12 cellular contexts compared by ENCODE assay signal in the genomic region with DNA sequence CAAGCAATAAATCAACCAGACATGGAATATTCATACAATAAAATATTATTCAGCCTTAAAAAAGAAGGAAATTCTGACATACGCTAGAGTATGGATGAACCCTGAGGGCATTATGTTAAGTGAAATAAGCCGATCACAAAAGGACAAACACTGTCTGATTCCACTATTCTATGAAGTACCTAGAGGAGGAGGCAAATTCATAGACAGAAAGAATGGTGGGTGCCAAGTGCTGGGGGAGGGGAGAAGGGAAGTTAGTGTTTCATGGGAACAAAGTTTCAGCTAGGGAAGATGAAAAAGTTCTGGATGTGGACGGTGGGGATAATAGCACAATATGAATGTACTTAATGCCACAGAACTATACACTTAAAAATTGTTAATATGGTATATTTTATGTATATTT. TPM values are rescaled to one million over a fixed set of nuclear protein-coding genes. Genes with fewer than 3 reads are reported as not detected.
A peak's percentile ranks its signal among the peaks of the same experiment; 100 is the strongest.
DNase-seq lines count a peak whose midpoint lies in the region; ATAC-seq and TF ChIP-seq lines count a peak whose summit lies in the region.
"Had no signal": no experiment of that assay in that cellular context is flagged by ENCODE, and none has a peak within 500 bp of the region (broad histone marks: within the 10 kb centered on the region; RNA-seq: fewer than 3 reads in every experiment).

No MANE protein-coding gene starts in this region.

- 68% methylated on average over 3 of the region's 3 CpGs for WGBS in SK-N-SH (ENCODE audit: low lambda C conversion rate)
- 40% methylated on average over 3 of the region's 3 CpGs for WGBS in right lobe of liver (ENCODE audit: insufficient coverage, low coverage, low lambda C conversion rate, missing lambda C conversion rate)
- 81% methylated on average over 2 of the region's 3 CpGs for WGBS in suprapubic skin

- H3K36me3 ChIP-seq in SK-N-SH (replicated peaks in 1 of 2; ENCODE audit: control insufficient read depth in 1 of 2, insufficient read depth in 2 of 2, low read length in 1 of 2) (peaks cover 8 to 15% of the 10 kb centered on the region in 2 experiments), right lobe of liver (no peaks in the 10 kb centered on the region), suprapubic skin (no peaks in the 10 kb centered on the region), SJCRH30 (no peaks in the 10 kb centered on the region)

- H3K9me3 ChIP-seq in SK-N-SH (no peaks in the 10 kb centered on the region), right lobe of liver (no peaks in the 10 kb centered on the region), suprapubic skin (no peaks in the 10 kb centered on the region), SJCRH30 (replicated peaks) (no peaks in the 10 kb centered on the region)

- no peak for TF ChIP-seq RAD21 in SK-N-SH (IDR thresholded peaks at IDR 0.05; ENCODE audit: low read length)

- H3K9ac ChIP-seq in SK-N-SH = peak overlapping the region; percentile 63; the same call in 1 of the 2 replicates
- H3K9ac ChIP-seq: parathyroid adenoma had no signal

- H3K36me3 Mint-ChIP-seq in activated naive CD8-positive, alpha-beta T cell treated with anti-CD3 and anti-CD28 coated beads for 36 hours = peaks cover 33% of the 10 kb centered on the region

- peak overlapping the region; percentile 91 to 93 for H3K27ac ChIP-seq in SK-N-SH (ENCODE audit: low read depth in 2 of 2, low read length in 1 of 2)
- H3K27ac ChIP-seq in right lobe of liver = peak overlapping the region; percentile 80 to 93 (median 84)
- H3K27ac ChIP-seq in suprapubic skin = peak overlapping the region; percentile 55
- H3K27ac ChIP-seq in SJCRH30 = no peak overlapping the region
- H3K27ac ChIP-seq: parathyroid adenoma had no signal

- intact Hi-C loops in right lobe of liver (cut with DNase I) = loop anchor here in 1 of 2 donors (10.0 kb wide), 1 partner anchor 146 kb away; no protein-coding TSS in a partner anchor

- peaks cover 78% of the 10 kb centered on the region for H3K4me1 Mint-ChIP-seq in activated naive CD8-positive, alpha-beta T cell treated with anti-CD3 and anti-CD28 coated beads for 36 hours

- no peaks in the 10 kb centered on the region for H3K9me3 Mint-ChIP-seq in activated naive CD8-positive, alpha-beta T cell treated with anti-CD3 and anti-CD28 coated beads for 36 hours

- no peak for TF ChIP-seq POLR2A in right lobe of liver (IDR thresholded peaks at IDR 0.05)
- TF ChIP-seq POLR2A in suprapubic skin (IDR thresholded peaks at IDR 0.05) = no peak

- no peak overlapping the region; a peak in 1 of 4 replicates for H3K4me3 ChIP-seq in SK-N-SH (ENCODE audit: low read depth in 2 of 2, low read length in 1 of 2)
- H3K4me3 ChIP-seq in right lobe of liver = peak overlapping the region in 1 of 3 donors; percentile 4
- H3K4me3 ChIP-seq in suprapubic skin = no peak overlapping the region
- no peak overlapping the region for H3K4me3 ChIP-seq in SJCRH30

- peaks cover 100% of the 10 kb centered on the region for H3K79me2 ChIP-seq in SK-N-SH (ENCODE audit: insufficient read depth)

- H3K27me3 ChIP-seq in SK-N-SH (ENCODE audit: insufficient read depth) (no peaks in the 10 kb centered on the region), right lobe of liver (no peaks in the 10 kb centered on the region), suprapubic skin (no peaks in the 10 kb centered on the region), SJCRH30 (no peaks in the 10 kb centered on the region)

- CTCF ChIA-PET in SK-N-SH (lab: Yijun Ruan, JAX) = interaction anchor here (0.6 to 2.5 kb wide), 3 partner anchors 11 to 21 kb away, joined by 3 to 8 read pairs (median 3); partner anchors contain the start of gene SMAD7

- POLR2A ChIA-PET in SK-N-SH (lab: Yijun Ruan, JAX) = interaction anchor here (1.4 kb wide), 1 partner anchor 15 kb away, joined by 3 read pairs; no protein-coding TSS in a partner anchor

- TF ChIP-seq EP300 in SK-N-SH (IDR thresholded peaks at IDR 0.05; ENCODE audit: borderline replicate concordance in 1 of 2, low read depth in 1 of 2, low read length in 1 of 2) (no peak), suprapubic skin (IDR thresholded peaks at IDR 0.05) (no peak)

- no peak for DNase-seq in SK-N-SH
- DNase-seq in activated naive CD8-positive, alpha-beta T cell treated with anti-CD3 and anti-CD28 coated beads for 36 hours = no peak
- DNase-seq in right lobe of liver = no peak
- no peak for DNase-seq in suprapubic skin (ENCODE audit: low spot score in 2 of 2)
- DNase-seq in SJCRH30 = no peak
- no peak for DNase-seq in iPS-NIHi7 (ENCODE audit: extremely low spot score)
- DNase-seq: GDM1, Kasumi-1, NCI-H345 had no signal

- peak overlapping the region; percentile 84 for H3K4me2 ChIP-seq in SK-N-SH

- H3K4me3 Mint-ChIP-seq in activated naive CD8-positive, alpha-beta T cell treated with anti-CD3 and anti-CD28 coated beads for 36 hours = no peak overlapping the region

- no peak for TF ChIP-seq CTCF in SK-N-SH (IDR thresholded peaks at IDR 0.05)
- no peak for TF ChIP-seq CTCF in right lobe of liver (IDR thresholded peaks at IDR 0.05)
- no peak for TF ChIP-seq CTCF in suprapubic skin (IDR thresholded peaks at IDR 0.05)

- peak overlapping the region; percentile 35 for H3K27ac Mint-ChIP-seq in activated naive CD8-positive, alpha-beta T cell treated with anti-CD3 and anti-CD28 coated beads for 36 hours

- ATAC-seq in SK-N-SH treated with all-trans-retinoic acid at 6 μM for 48 hours = no peak
- no peak for ATAC-seq in right lobe of liver
- no peak for ATAC-seq in HG03457 (IDR thresholded peaks at IDR 0.05; ENCODE audit: unreplicated experiment)

- peaks cover 96 to 98% of the 10 kb centered on the region in 2 experiments for H3K4me1 ChIP-seq in SK-N-SH (ENCODE audit: control insufficient read depth in 1 of 2, insufficient read depth in 2 of 2, low read depth in 1 of 2, low read length in 1 of 2)
- H3K4me1 ChIP-seq in right lobe of liver = peaks cover 3 to 96% (median 53%) of the 10 kb centered on the region in 4 donors
- peaks cover 83% of the 10 kb centered on the region for H3K4me1 ChIP-seq in suprapubic skin
- H3K4me1 ChIP-seq in SJCRH30 = peaks cover 12% of the 10 kb centered on the region

- no peak overlapping the region for H2AFZ ChIP-seq in SK-N-SH (ENCODE audit: low read depth)
- H2AFZ ChIP-seq: parathyroid adenoma had no signal

- H3K9me2 ChIP-seq in SK-N-SH = no peaks in the 10 kb centered on the region

- H4K20me1 ChIP-seq in SK-N-SH (ENCODE audit: insufficient read depth) = peaks cover 96% of the 10 kb centered on the region

- peaks cover 76% of the 10 kb centered on the region for H3F3A ChIP-seq in SK-N-SH (replicated peaks; ENCODE audit: insufficient read depth)

- H3K27me3 Mint-ChIP-seq in activated naive CD8-positive, alpha-beta T cell treated with anti-CD3 and anti-CD28 coated beads for 36 hours = no peaks in the 10 kb centered on the region

TF ChIP-seq in SK-N-SH, 30 proteins besides CTCF, POLR2A, EP300 and RAD21:
- TF ChIP-seq CHD2 (IDR thresholded peaks at IDR 0.05; ENCODE audit: low read length, partially characterized antibody) (no peak), TCF12 (IDR thresholded peaks at IDR 0.05) (no peak), RXRA (IDR thresholded peaks at IDR 0.05; ENCODE audit: borderline replicate concordance, low read depth) (no peak)
TF ChIP-seq in SK-N-SH: peak in this region for 0.

TF ChIP-seq in SK-N-SH treated with all-trans-retinoic acid at 6 μM for 48 hours, 23 proteins besides CTCF, POLR2A, EP300 and RAD21 (continues in another document):
- TF ChIP-seq ZNF565 (CRISPR knock-in tag; conservative IDR thresholded peaks at IDR 0.05; ENCODE audit: low read depth) (no peak), ZFP3 (CRISPR knock-in tag; IDR thresholded peaks at IDR 0.05) (no peak), ZNF70 (CRISPR knock-in tag; IDR thresholded peaks at IDR 0.05) (no peak), RARB (CRISPR knock-in tag; IDR thresholded peaks at IDR 0.05) (no peak), GLIS3 (CRISPR knock-in tag; IDR thresholded peaks at IDR 0.05) (no peak), TCF4 (CRISPR knock-in tag; IDR thresholded peaks at IDR 0.05; ENCODE audit: borderline replicate concordance) (no peak)
- TF ChIP-seq, protein P1, sequence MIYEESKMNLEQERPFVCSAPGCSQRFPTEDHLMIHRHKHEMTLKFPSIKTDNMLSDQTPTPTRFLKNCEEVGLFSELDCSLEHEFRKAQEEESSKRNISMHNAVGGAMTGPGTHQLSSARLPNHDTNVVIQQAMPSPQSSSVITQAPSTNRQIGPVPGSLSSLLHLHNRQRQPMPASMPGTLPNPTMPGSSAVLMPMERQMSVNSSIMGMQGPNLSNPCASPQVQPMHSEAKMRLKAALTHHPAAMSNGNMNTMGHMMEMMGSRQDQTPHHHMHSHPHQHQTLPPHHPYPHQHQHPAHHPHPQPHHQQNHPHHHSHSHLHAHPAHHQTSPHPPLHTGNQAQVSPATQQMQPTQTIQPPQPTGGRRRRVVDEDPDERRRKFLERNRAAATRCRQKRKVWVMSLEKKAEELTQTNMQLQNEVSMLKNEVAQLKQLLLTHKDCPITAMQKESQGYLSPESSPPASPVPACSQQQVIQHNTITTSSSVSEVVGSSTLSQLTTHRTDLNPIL (CRISPR knock-in tag; IDR thresholded peaks at IDR 0.05; ENCODE audit: low read depth) = no peak
- TF ChIP-seq, protein P2, sequence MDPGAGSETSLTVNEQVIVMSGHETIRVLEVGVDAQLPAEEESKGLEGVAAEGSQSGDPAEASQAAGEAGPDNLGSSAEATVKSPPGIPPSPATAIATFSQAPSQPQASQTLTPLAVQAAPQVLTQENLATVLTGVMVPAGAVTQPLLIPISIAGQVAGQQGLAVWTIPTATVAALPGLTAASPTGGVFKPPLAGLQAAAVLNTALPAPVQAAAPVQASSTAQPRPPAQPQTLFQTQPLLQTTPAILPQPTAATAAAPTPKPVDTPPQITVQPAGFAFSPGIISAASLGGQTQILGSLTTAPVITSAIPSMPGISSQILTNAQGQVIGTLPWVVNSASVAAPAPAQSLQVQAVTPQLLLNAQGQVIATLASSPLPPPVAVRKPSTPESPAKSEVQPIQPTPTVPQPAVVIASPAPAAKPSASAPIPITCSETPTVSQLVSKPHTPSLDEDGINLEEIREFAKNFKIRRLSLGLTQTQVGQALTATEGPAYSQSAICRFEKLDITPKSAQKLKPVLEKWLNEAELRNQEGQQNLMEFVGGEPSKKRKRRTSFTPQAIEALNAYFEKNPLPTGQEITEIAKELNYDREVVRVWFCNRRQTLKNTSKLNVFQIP (CRISPR knock-in tag; IDR thresholded peaks at IDR 0.05; ENCODE audit: borderline replicate concordance, low read depth) = no peak

RNA-seq across cellular contexts. Expression of gene SMAD7, which starts 19.8 kb away (rescaled TPM):
- polyA plus RNA-seq in SK-N-SH (2012; rRNA removed) = 19.1 and 20.0 TPM in 2 replicates
- polyA plus RNA-seq in SK-N-SH (2012; cell fraction: cytosol; rRNA removed) = 11.3 and 14.5 TPM in 2 replicates
- polyA plus RNA-seq in SK-N-SH (2012; cell fraction: nucleus; rRNA removed) = 15.2 and 26.8 TPM in 2 replicates
- total RNA-seq in activated naive CD8-positive, alpha-beta T cell treated with anti-CD3 and anti-CD28 coated beads for 36 hours = 1 to 10 TPM; 9.0 to 9.4 TPM
- total RNA-seq in right lobe of liver = 10 to 100 TPM in 4 of 6 experiments, 1 to 10 TPM in 2; 8.2 to 13.5 (median 11.0) TPM
- total RNA-seq in suprapubic skin = 10 to 100 TPM; 19.7 to 41.6 (median 27.8) TPM
- 3.0 and 3.2 TPM in 2 replicates for total RNA-seq in SJCRH30 (2014; rRNA removed; shearing (Covaris generic))
